ENCODE assay signal across 3 cellular contexts in genomic region chr14:54675236-54676125, GRCh38.
A peak's percentile ranks its signal among the peaks of the same experiment; 100 is the strongest.
TF ChIP-seq lines count a peak whose summit lies in the region.

No MANE protein-coding gene starts in this region.

TF ChIP-seq in SK-N-SH, 30 proteins besides CTCF, POLR2A, EP300 and RAD21:
- peak; percentile 52; the same call in 1 of the 2 replicates for TF ChIP-seq REST (IDR thresholded peaks at IDR 0.05; ENCODE audit: low read depth, low read length)
- TF ChIP-seq FOXM1 (IDR thresholded peaks at IDR 0.05; ENCODE audit: low read depth): no peak
TF ChIP-seq in SK-N-SH: peak in this region for 1.

TF ChIP-seq in SK-N-SH treated with all-trans-retinoic acid at 6 μM for 48 hours, 23 proteins besides CTCF, POLR2A, EP300 and RAD21:
- TF ChIP-seq TOX (CRISPR knock-in tag; IDR thresholded peaks at IDR 0.05; ENCODE audit: borderline replicate concordance): no peak
- TF ChIP-seq TCF4 (CRISPR knock-in tag; IDR thresholded peaks at IDR 0.05; ENCODE audit: borderline replicate concordance): no peak
TF ChIP-seq in SK-N-SH treated with all-trans-retinoic acid at 6 μM for 48 hours: peak in this region for 0.

TF ChIP-seq in H1, 55 proteins besides CTCF, POLR2A, EP300 and RAD21:
- no peak for TF ChIP-seq MAFK (IDR thresholded peaks at IDR 0.05; ENCODE audit: low read depth, low read length)
